In genomic region chr1:13356774-13357173, GRCh38 we compare ENCODE assay signal across 9 cellular contexts. TPM values are rescaled to one million over a fixed set of nuclear protein-coding genes. Genes with fewer than 3 reads are reported as not detected.
DNase-seq lines count a peak whose midpoint lies in the region; ATAC-seq, FAIRE-seq and TF ChIP-seq lines count a peak whose summit lies in the region.
"Not testable (repeated sequence)": the region's sequence is repeated elsewhere in the genome, so short reads cannot be mapped to it uniquely, and the experiment has no call there.
"Had no signal": no experiment of that assay in that cellular context is flagged by ENCODE, and none has a peak within 500 bp of the region (broad histone marks: within the 10 kb centered on the region; RNA-seq: fewer than 3 reads in every experiment).

No MANE protein-coding gene starts in this region.

- not testable (repeated sequence) for FAIRE-seq in kidney (lab: Jason Lieb, UNC)

- DNase-seq in A673 (ENCODE audit: low spot score): peak; percentile 59
- peak; percentile 2 for DNase-seq in GF-D8 (lab: John Stamatoyannopoulos, UW)
- DNase-seq in LNCaP clone FGC (ENCODE audit: low read depth): peak; percentile 36
- peak; percentile 19 for DNase-seq in NCI-H748 treated with DMSO at 0.1 percent for 48 hours (lab: John Stamatoyannopoulos, UW)
- peak; percentile 37 for DNase-seq in activated CD4-positive, alpha-beta T cell treated with anti-CD3 and anti-CD28 coated beads for 36 hours
- DNase-seq in effector memory CD8-positive, alpha-beta T cell: peak; percentile 4 to 11 (median 8)
- DNase-seq in kidney: not testable (repeated sequence)
- peak; percentile 3 for DNase-seq in putamen (ENCODE audit: low spot score)

- ATAC-seq in activated CD4-positive, alpha-beta T cell treated with anti-CD3 and anti-CD28 coated beads for 36 hours; effector memory CD8-positive, alpha-beta T cell (replicated peaks): not testable (repeated sequence)

- H3K4me1 Mint-ChIP-seq in activated CD4-positive, alpha-beta T cell treated with anti-CD3 and anti-CD28 coated beads for 36 hours; effector memory CD8-positive, alpha-beta T cell (ENCODE audit: low read depth in 2 of 2): not testable (repeated sequence)

- not testable (repeated sequence) for BruUV-seq in A673 (replicated peaks; lab: Mats Ljungman, UMichigan)

- intact Hi-C loops in A673 (cut with micrococcal nuclease; ENCODE audit: unreplicated experiment); kidney (cut with DNase I): not testable (repeated sequence)
- intact Hi-C loops in activated CD4-positive, alpha-beta T cell treated with anti-CD3 and anti-CD28 coated beads for 36 hours (cut with DNase I, micrococcal nuclease): loop anchor here in 1 of 2 experiments (5.0 kb wide), 1 partner anchor 66 kb away; no protein-coding TSS in a partner anchor

- not testable (repeated sequence) for H3K9ac ChIP-seq in kidney (ENCODE audit: low read length in 2 of 2)

- H3K4me3 Mint-ChIP-seq in activated CD4-positive, alpha-beta T cell treated with anti-CD3 and anti-CD28 coated beads for 36 hours; effector memory CD8-positive, alpha-beta T cell: not testable (repeated sequence)

- POLR2A ChIA-PET in A673 (lab: Charles Lee; ENCODE audit: low non-redundant PET); activated CD4-positive, alpha-beta T cell treated with anti-CD3 and anti-CD28 coated beads for 36 hours (lab: Charles Lee): not testable (repeated sequence)

- H3K27me3 ChIP-seq in A673 (replicated peaks; ENCODE audit: insufficient read depth, low read depth, low read length, poor library complexity): not testable (repeated sequence)

- not testable (repeated sequence) for H3K27ac ChIP-seq in A673 (ENCODE audit: low read depth, low read length, poor library complexity, severe bottlenecking); kidney (ENCODE audit: low read depth in 2 of 2, low read length in 2 of 2)

- H3K36me3 Mint-ChIP-seq in activated CD4-positive, alpha-beta T cell treated with anti-CD3 and anti-CD28 coated beads for 36 hours (ENCODE audit: low read depth); effector memory CD8-positive, alpha-beta T cell (ENCODE audit: insufficient read depth): not testable (repeated sequence)

- CTCF ChIA-PET in A673 (lab: Charles Lee); activated CD4-positive, alpha-beta T cell treated with anti-CD3 and anti-CD28 coated beads for 36 hours (lab: Charles Lee): not testable (repeated sequence)

- not testable (repeated sequence) for H3K27ac Mint-ChIP-seq in activated CD4-positive, alpha-beta T cell treated with anti-CD3 and anti-CD28 coated beads for 36 hours; effector memory CD8-positive, alpha-beta T cell

- not testable (repeated sequence) for H3K4me3 ChIP-seq in A673 (ENCODE audit: low read depth, low read length, poor library complexity, severe bottlenecking); LNCaP clone FGC (ENCODE audit: low read depth, low read length); kidney (ENCODE audit: low read length in 2 of 2)

- not testable (repeated sequence) for H3K4me1 ChIP-seq in A673 (ENCODE audit: insufficient read depth, low read length, poor library complexity, severe bottlenecking); kidney (ENCODE audit: control insufficient read depth in 1 of 2, insufficient read depth in 1 of 2, low read depth in 1 of 2, low read length in 2 of 2)

- H3K27me3 Mint-ChIP-seq in activated CD4-positive, alpha-beta T cell treated with anti-CD3 and anti-CD28 coated beads for 36 hours; effector memory CD8-positive, alpha-beta T cell: not testable (repeated sequence)

- H3K9me3 Mint-ChIP-seq in activated CD4-positive, alpha-beta T cell treated with anti-CD3 and anti-CD28 coated beads for 36 hours (ENCODE audit: low read depth); effector memory CD8-positive, alpha-beta T cell: not testable (repeated sequence)

- not testable (repeated sequence) for H3K9me3 ChIP-seq in A673 (ENCODE audit: low read depth, low read length, poor library complexity, severe bottlenecking); kidney (ENCODE audit: control insufficient read depth in 1 of 2, low read length in 2 of 2)

- not testable (repeated sequence) for TF ChIP-seq CTCF in A673 (conservative IDR thresholded peaks at IDR 0.05; ENCODE audit: low read depth, low read length)
- TF ChIP-seq CTCF in LNCaP clone FGC (IDR thresholded peaks at IDR 0.05; ENCODE audit: control insufficient read depth, extremely low read depth, insufficient read depth): peak; percentile 62
- peak; percentile 49 for TF ChIP-seq CTCF in kidney (IDR thresholded peaks at IDR 0.05; ENCODE audit: borderline replicate concordance, extremely low read depth, insufficient read depth)

- H3K36me3 ChIP-seq in A673 (ENCODE audit: insufficient read depth, low read length, poor library complexity, severe bottlenecking); kidney (ENCODE audit: control insufficient read depth in 1 of 2, insufficient read depth in 2 of 2, low read length in 2 of 2): not testable (repeated sequence)

RNA-seq across cellular contexts. Expression of gene PRAMEF14, which starts 9.8 kb away (rescaled TPM):
- total RNA-seq in A673 (2021): not detected in 2 replicates
- total RNA-seq in activated CD4-positive, alpha-beta T cell treated with anti-CD3 and anti-CD28 coated beads for 36 hours: not detected
- not detected for total RNA-seq in kidney
- not detected for polyA plus RNA-seq in kidney (ENCODE audit: insufficient read depth, low read depth, low replicate concordance)
- total RNA-seq: activated B cell treated with CpG ODN at 0.5 μM for 24 hours had no signal

RNA-seq across cellular contexts. Expression of gene PRAMEF19, which starts 15.0 kb away (rescaled TPM):
- total RNA-seq in A673 (2021): not detected in 2 replicates
- not detected for total RNA-seq in activated CD4-positive, alpha-beta T cell treated with anti-CD3 and anti-CD28 coated beads for 36 hours
- total RNA-seq in kidney: not detected
- polyA plus RNA-seq in kidney (ENCODE audit: insufficient read depth, low read depth, low replicate concordance): not detected
- total RNA-seq: activated B cell treated with CpG ODN at 0.5 μM for 24 hours had no signal

RNA-seq across cellular contexts. Expression of gene PRAMEF17, which starts 32.7 kb away (rescaled TPM):
- total RNA-seq in A673 (2021): not detected in 2 replicates
- total RNA-seq in activated CD4-positive, alpha-beta T cell treated with anti-CD3 and anti-CD28 coated beads for 36 hours: not detected
- total RNA-seq in kidney: not detected
- polyA plus RNA-seq in kidney (ENCODE audit: insufficient read depth, low read depth, low replicate concordance): not detected
- total RNA-seq: activated B cell treated with CpG ODN at 0.5 μM for 24 hours had no signal

RNA-seq across cellular contexts. Expression of gene PRAMEF15, which starts 41.4 kb away (rescaled TPM):
- total RNA-seq in A673 (2021) (not detected in 2 replicates), kidney (not detected)
- total RNA-seq in activated CD4-positive, alpha-beta T cell treated with anti-CD3 and anti-CD28 coated beads for 36 hours: not detected
- not detected for polyA plus RNA-seq in kidney (ENCODE audit: insufficient read depth, low read depth, low replicate concordance)
- total RNA-seq: activated B cell treated with CpG ODN at 0.5 μM for 24 hours had no signal

RNA-seq across cellular contexts. Expression of gene PRAMEF33, which starts 53.4 kb away (rescaled TPM):
- total RNA-seq in A673 (2021) (not detected in 2 replicates), kidney (not detected)
- total RNA-seq in activated CD4-positive, alpha-beta T cell treated with anti-CD3 and anti-CD28 coated beads for 36 hours: not detected
- not detected for polyA plus RNA-seq in kidney (ENCODE audit: insufficient read depth, low read depth, low replicate concordance)
- total RNA-seq: activated B cell treated with CpG ODN at 0.5 μM for 24 hours had no signal
